Comparison of ENCODE assay signal across 24 cellular contexts in the genomic region with DNA sequence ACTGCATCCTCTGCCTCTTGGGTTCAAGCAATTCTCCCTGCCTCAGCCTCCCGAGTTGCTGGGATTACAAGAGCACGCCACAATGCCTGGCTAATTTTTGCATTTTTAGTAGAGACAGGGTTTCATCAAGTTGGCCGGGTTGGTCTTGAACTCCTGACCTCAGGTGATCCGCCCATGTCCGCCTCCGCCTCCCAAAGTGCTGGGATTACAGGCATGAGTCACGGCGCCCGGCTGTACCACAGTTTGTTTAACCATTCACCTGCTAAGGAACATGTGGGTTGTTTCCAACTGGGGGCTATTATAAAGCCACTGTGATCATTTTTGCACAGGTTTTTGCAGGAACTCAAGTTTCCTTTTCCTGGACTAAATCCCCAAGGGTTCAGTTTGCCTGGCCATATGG.
A peak's percentile ranks its signal among the peaks of the same experiment; 100 is the strongest.
DNase-seq lines count a peak whose midpoint lies in the region; ATAC-seq, FAIRE-seq and TF ChIP-seq lines count a peak whose summit lies in the region.
"Had no signal": no experiment of that assay in that cellular context is flagged by ENCODE, and none has a peak within 500 bp of the region (broad histone marks: within the 10 kb centered on the region; RNA-seq: fewer than 3 reads in every experiment).

No MANE protein-coding gene starts in this region.

- 32 to 33% methylated on average over 9 of the region's 9 CpGs for WGBS in pancreas, 2 donors

- no peak for TF ChIP-seq POLR2A in breast epithelium (IDR thresholded peaks at IDR 0.05)
- TF ChIP-seq POLR2A in Peyer's patch (IDR thresholded peaks at IDR 0.05): no peak

- H3K36me3 ChIP-seq in breast epithelium (no peaks in the 10 kb centered on the region), Peyer's patch (no peaks in the 10 kb centered on the region), pancreas (no peaks in the 10 kb centered on the region)
- H3K36me3 ChIP-seq: neural progenitor cell, tibial artery had no signal

- intact Hi-C loops in MCF 10A (cut with micrococcal nuclease) (no loop called here), breast epithelium (cut with DNase I; ENCODE audit: low total_unique reads) (no loop called here), pancreas (cut with DNase I) (no loop called here)

- H3K4me3 ChIP-seq in breast epithelium: no peak overlapping the region
- no peak overlapping the region for H3K4me3 ChIP-seq in Peyer's patch
- H3K4me3 ChIP-seq in pancreas: no peak overlapping the region
- H3K4me3 ChIP-seq: neural progenitor cell, PC-9, tibial artery had no signal

- ATAC-seq in esophagus mucosa: peak; percentile 67
- no peak for ATAC-seq in pancreas
- ATAC-seq: stimulated activated memory B cell treated with anti-CD40 and anti-IgM and Interleukin-4, amounts not matched to agents 10 μg/mL and 1 μg/mL and 100 μg/mL, for 72 hours had no signal

- H3K27me3 ChIP-seq in breast epithelium: no peaks in the 10 kb centered on the region
- H3K27me3 ChIP-seq in Peyer's patch: no peaks in the 10 kb centered on the region
- H3K27me3 ChIP-seq in pancreas: no peaks in the 10 kb centered on the region
- H3K27me3 ChIP-seq: neural progenitor cell, tibial artery had no signal

- no peaks in the 10 kb centered on the region for H3K9me3 ChIP-seq in breast epithelium
- H3K9me3 ChIP-seq in Peyer's patch: no peaks in the 10 kb centered on the region
- H3K9me3 ChIP-seq in pancreas: no peaks in the 10 kb centered on the region
- H3K9me3 ChIP-seq: tibial artery had no signal

- H3K4me3 Mint-ChIP-seq in MCF 10A (ENCODE audit: unreplicated experiment): no peak overlapping the region
- no peak overlapping the region for H3K4me3 Mint-ChIP-seq in chondrocyte (ENCODE audit: unreplicated experiment)
- H3K4me3 Mint-ChIP-seq: activated CD4-positive, alpha-beta T cell treated with anti-CD3 and anti-CD28 coated beads, Interleukin-2, amount 10 ng/mL, durations not matched to agents 24 days and 14 days; neural progenitor cell; stimulated activated memory B cell treated with anti-CD40 and anti-IgM and Interleukin-4, amounts not matched to agents 10 μg/mL and 1 μg/mL and 100 μg/mL, for 72 hours had no signal

- POLR2A ChIA-PET in MCF 10A (lab: Yijun Ruan, JAX): interaction anchor here (1.4 to 6.3 kb wide), 3 partner anchors 123 to 576 kb away, joined by 3 to 182 read pairs (median 4); a partner anchor contains a TSS

- no TSS peak for BruUV-seq in MCF 10A (replicated peaks; lab: Mats Ljungman, UMichigan)

- TF ChIP-seq CTCF in MCF 10A (IDR thresholded peaks at IDR 0.05; ENCODE audit: unreplicated experiment) (no peak), breast epithelium (IDR thresholded peaks at IDR 0.05) (no peak), Peyer's patch (IDR thresholded peaks at IDR 0.05) (no peak), pancreas (IDR thresholded peaks at IDR 0.05) (no peak), chondrocyte (IDR thresholded peaks at IDR 0.05) (no peak)

- no peak overlapping the region for H3K27ac Mint-ChIP-seq in MCF 10A (ENCODE audit: low read depth, unreplicated experiment)
- no peak overlapping the region for H3K27ac Mint-ChIP-seq in chondrocyte (ENCODE audit: unreplicated experiment)
- H3K27ac Mint-ChIP-seq: activated CD4-positive, alpha-beta T cell treated with anti-CD3 and anti-CD28 coated beads, Interleukin-2, amount 10 ng/mL, durations not matched to agents 24 days and 14 days; neural progenitor cell; stimulated activated memory B cell treated with anti-CD40 and anti-IgM and Interleukin-4, amounts not matched to agents 10 μg/mL and 1 μg/mL and 100 μg/mL, for 72 hours had no signal

- H3K9me3 Mint-ChIP-seq in MCF 10A (ENCODE audit: unreplicated experiment): no peaks in the 10 kb centered on the region
- no peaks in the 10 kb centered on the region for H3K9me3 Mint-ChIP-seq in chondrocyte (ENCODE audit: low read depth)
- H3K9me3 Mint-ChIP-seq: activated CD4-positive, alpha-beta T cell treated with anti-CD3 and anti-CD28 coated beads, Interleukin-2, amount 10 ng/mL, durations not matched to agents 24 days and 14 days; neural progenitor cell; stimulated activated memory B cell treated with anti-CD40 and anti-IgM and Interleukin-4, amounts not matched to agents 10 μg/mL and 1 μg/mL and 100 μg/mL, for 72 hours had no signal

- DNase-seq in MCF 10A (ENCODE audit: unreplicated experiment): peak; percentile 54
- DNase-seq in breast epithelium (ENCODE audit: low spot score in 2 of 2): no peak
- peak in 2 of 3 donors; percentile 51 to 53 for DNase-seq in Peyer's patch
- peak; percentile 74 for DNase-seq in renal cortical epithelial cell (ENCODE audit: low read depth)
- no peak for DNase-seq in pancreas
- no peak for DNase-seq in SKM-1 treated with dmso at 0.1 percent for 144 hours (lab: John Stamatoyannopoulos, UW; ENCODE audit: unreplicated experiment)
- no peak for DNase-seq in chondrocyte (ENCODE audit: low spot score)
- DNase-seq: 8988T; activated CD4-positive, alpha-beta T cell treated with anti-CD3 and anti-CD28 coated beads, Interleukin-2, amount 10 ng/mL, durations not matched to agents 24 days and 14 days; activated CD8-positive, alpha-beta memory T cell treated with anti-CD3 and anti-CD28 coated beads, Interleukin-2, amount 50 U/mL, for 48 hours; amygdala; DMS79; KG1; midbrain; NCI-H1105; NCI-H2081 treated with DMSO at 0.1 percent for 48 hours; retina; stimulated activated CD4-positive, alpha-beta T cell treated with anti-CD3 and anti-CD28 coated beads, Interleukin-15, amount 100 ng/mL, for 24 hours; tibial artery had no signal

- H3K4me1 Mint-ChIP-seq in MCF 10A (ENCODE audit: insufficient read depth, unreplicated experiment): peaks cover 4% of the 10 kb centered on the region
- peaks cover 10% of the 10 kb centered on the region for H3K4me1 Mint-ChIP-seq in chondrocyte (ENCODE audit: low read depth)
- H3K4me1 Mint-ChIP-seq: stimulated activated memory B cell treated with anti-CD40 and anti-IgM and Interleukin-4, amounts not matched to agents 10 μg/mL and 1 μg/mL and 100 μg/mL, for 72 hours had no signal

- H3K36me3 Mint-ChIP-seq in MCF 10A (ENCODE audit: insufficient read depth, unreplicated experiment): no peaks in the 10 kb centered on the region
- H3K36me3 Mint-ChIP-seq in chondrocyte (ENCODE audit: low read depth): no peaks in the 10 kb centered on the region
- H3K36me3 Mint-ChIP-seq: neural progenitor cell; stimulated activated memory B cell treated with anti-CD40 and anti-IgM and Interleukin-4, amounts not matched to agents 10 μg/mL and 1 μg/mL and 100 μg/mL, for 72 hours had no signal

- CTCF ChIA-PET in MCF 10A (lab: Yijun Ruan, JAX): interaction anchor here (1.6 kb wide), 1 partner anchor 122 kb away, joined by 3 read pairs; no protein-coding TSS in a partner anchor

- peaks cover 0 to 6% of the 10 kb centered on the region in 2 donors for H3K4me1 ChIP-seq in breast epithelium
- peaks cover 0 to 5% (median 0%) of the 10 kb centered on the region in 4 donors for H3K4me1 ChIP-seq in Peyer's patch
- H3K4me1 ChIP-seq in pancreas: no peaks in the 10 kb centered on the region
- H3K4me1 ChIP-seq: neural progenitor cell had no signal

- no peak for FAIRE-seq in pancreas (lab: Jason Lieb, UNC)

- H3K27me3 Mint-ChIP-seq in MCF 10A (ENCODE audit: insufficient read depth, unreplicated experiment) (no peaks in the 10 kb centered on the region), chondrocyte (ENCODE audit: low read depth) (no peaks in the 10 kb centered on the region)

- H3K27ac ChIP-seq in breast epithelium (no peak overlapping the region), Peyer's patch (no peak overlapping the region), pancreas (no peak overlapping the region)
- H3K27ac ChIP-seq: C4-2B, neural progenitor cell, PC-9, tibial artery had no signal

Comparison
In these comparisons a context has a peak if more than half of its experiments do, and no peak if none do; other contexts are left out.
1. DNase-seq: peak in MCF 10A (single experiment), Peyer's patch (2 of 3) and renal cortical epithelial cell (single experiment); none in breast epithelium (0 of 2), pancreas (0 of 6), SKM-1 treated with dmso at 0.1 percent for 144 hours (single experiment) and chondrocyte (single experiment).